ENCODE assay signal across 8 cellular contexts in the genomic region with DNA sequence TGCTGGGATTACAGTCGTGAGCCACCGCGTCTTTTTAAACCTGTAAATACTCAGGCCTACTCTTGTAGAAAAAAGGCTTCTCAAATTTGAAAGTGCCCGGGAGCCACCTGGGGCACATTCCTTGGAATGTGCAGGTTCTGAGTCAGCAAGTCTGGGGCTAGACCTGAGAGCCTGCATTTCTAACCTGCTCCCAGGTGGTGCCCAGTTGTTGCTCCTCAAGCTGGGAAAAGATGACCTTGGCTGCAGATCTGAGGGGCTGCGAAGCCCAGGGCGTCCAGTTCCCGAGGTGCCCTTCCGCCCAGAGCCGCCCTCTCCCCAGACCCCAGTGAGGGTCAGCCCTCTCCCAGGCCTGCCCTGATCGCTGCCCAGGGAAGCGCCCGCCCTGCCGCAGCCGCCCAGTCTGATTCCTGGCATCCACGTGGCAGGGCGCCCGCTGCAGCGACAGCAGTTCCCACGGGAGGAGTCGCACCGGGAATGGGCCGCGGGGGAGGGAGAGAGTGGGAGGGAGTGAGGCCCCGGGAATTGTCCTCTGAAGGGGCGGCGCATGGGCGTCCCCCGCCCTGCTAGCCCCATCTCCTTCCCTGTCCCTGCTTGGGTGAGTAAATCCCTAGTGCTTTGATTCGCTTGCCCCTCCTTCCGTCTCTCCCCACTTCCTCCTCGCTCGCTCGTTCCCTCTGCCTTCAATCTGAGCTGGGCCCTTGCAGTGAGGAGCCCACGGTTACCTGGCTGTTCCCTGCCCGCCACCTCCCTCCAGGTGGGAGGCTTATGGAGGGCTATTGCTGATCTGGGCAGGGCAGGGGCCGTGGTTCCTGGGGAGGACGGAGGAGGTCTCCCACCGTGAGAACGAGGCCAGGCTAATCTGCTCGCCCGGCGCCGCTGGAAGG. TPM values are rescaled to one million over a fixed set of nuclear protein-coding genes. Genes with fewer than 3 reads are reported as not detected.
DNase-seq lines count a peak whose midpoint lies in the region; ATAC-seq and TF ChIP-seq lines count a peak whose summit lies in the region.

No MANE protein-coding gene starts in this region.

- H3K4me1 ChIP-seq in duodenal mucosa (ENCODE audit: control insufficient read depth in 1 of 2, insufficient read depth in 2 of 2, low read length in 2 of 2): peaks cover 16 to 23% of the 10 kb centered on the region in 2 donors

- no peak for TF ChIP-seq POLR2A in lower leg skin (IDR thresholded peaks at IDR 0.05)

- 16 to 18% methylated on average over 35 to 37 of the region's 43 CpGs for WGBS in lower leg skin, 2 donors

- peak overlapping the region; percentile 32 for H3K4me3 ChIP-seq in AG09309 (ENCODE audit: control insufficient read depth, low read depth, low read length)
- peak overlapping the region; percentile 44 to 60 for H3K4me3 ChIP-seq in duodenal mucosa (ENCODE audit: low read depth in 1 of 2, low read length in 2 of 2)
- no peak overlapping the region for H3K4me3 ChIP-seq in lower leg skin (ENCODE audit: low read depth, poor library complexity, severe bottlenecking)

- peak overlapping the region; percentile 53 to 70 for H3K9ac ChIP-seq in duodenal mucosa (ENCODE audit: low read depth in 1 of 2, low read length in 2 of 2)

- no peaks in the 10 kb centered on the region for H3K9me3 Mint-ChIP-seq in stimulated activated naive CD8-positive, alpha-beta T cell treated with anti-CD3 and anti-CD28 coated beads, Interleukin-15, amount 100 ng/mL, for 72 hours

- no peaks in the 10 kb centered on the region for H3K36me3 ChIP-seq in duodenal mucosa (ENCODE audit: control insufficient read depth in 1 of 2, insufficient read depth in 2 of 2, low read length in 2 of 2)

- TF ChIP-seq CTCF in AG09309 (IDR thresholded peaks at IDR 0.05; ENCODE audit: control insufficient read depth, insufficient read depth, low read depth, low read length, missing control alignments) (no peak), lower leg skin (IDR thresholded peaks at IDR 0.05) (no peak)

- ATAC-seq in GM18519 (IDR thresholded peaks at IDR 0.05; ENCODE audit: low FRiP score, unreplicated experiment): no peak
- ATAC-seq in stimulated activated naive CD8-positive, alpha-beta T cell treated with anti-CD3 and anti-CD28 coated beads, Interleukin-15, amount 100 ng/mL, for 72 hours: no peak

- no peaks in the 10 kb centered on the region for H3K4me1 Mint-ChIP-seq in stimulated activated naive CD8-positive, alpha-beta T cell treated with anti-CD3 and anti-CD28 coated beads, Interleukin-15, amount 100 ng/mL, for 72 hours

- no peak overlapping the region for H3K27ac Mint-ChIP-seq in stimulated activated naive CD8-positive, alpha-beta T cell treated with anti-CD3 and anti-CD28 coated beads, Interleukin-15, amount 100 ng/mL, for 72 hours

- peak overlapping the region; percentile 61 for H3K27ac ChIP-seq in duodenal mucosa (ENCODE audit: low read depth, low read length)

- DNase-seq in AG09309 (ENCODE audit: low read depth) (no peak), NCI-H2029 treated with DMSO at 0.1 percent for 48 hours (lab: John Stamatoyannopoulos, UW) (peak; percentile 68), lower leg skin (ENCODE audit: low spot score in 2 of 2) (peak; percentile 76 to 94), ureter (ENCODE audit: low spot score) (peak; percentile 82), OCI-M2 (lab: John Stamatoyannopoulos, UW; ENCODE audit: unreplicated experiment) (no peak)
- no peak for DNase-seq in stimulated activated naive CD8-positive, alpha-beta T cell treated with anti-CD3 and anti-CD28 coated beads, Interleukin-15, amount 100 ng/mL, for 72 hours

- peaks cover 11% of the 10 kb centered on the region for H3K27me3 Mint-ChIP-seq in stimulated activated naive CD8-positive, alpha-beta T cell treated with anti-CD3 and anti-CD28 coated beads, Interleukin-15, amount 100 ng/mL, for 72 hours

- intact Hi-C loops in lower leg skin (cut with DNase I; ENCODE audit: low total_unique reads): no loop called here

- H3K4me3 Mint-ChIP-seq in stimulated activated naive CD8-positive, alpha-beta T cell treated with anti-CD3 and anti-CD28 coated beads, Interleukin-15, amount 100 ng/mL, for 72 hours: peak overlapping the region in 1 of 2 donors; percentile 58

- no peaks in the 10 kb centered on the region for H3K9me3 ChIP-seq in duodenal mucosa (ENCODE audit: control insufficient read depth in 1 of 2, low read length in 2 of 2)

- H3K27me3 ChIP-seq in duodenal mucosa (ENCODE audit: control insufficient read depth in 1 of 2, insufficient read depth in 2 of 2, low read length in 2 of 2): no peaks in the 10 kb centered on the region

RNA-seq across cellular contexts. Expression of gene TENT5B, which starts 18.8 kb away (rescaled TPM):
- 100 to 1,000 TPM; 139 to 243 (median 239) TPM for total RNA-seq in lower leg skin
- total RNA-seq in ureter: 10.2 TPM

RNA-seq across cellular contexts. Expression of gene TRNP1, which starts 38.0 kb away (rescaled TPM):
- total RNA-seq in lower leg skin (10 to 100 TPM; 14.9 to 29.4 (median 20.2) TPM), ureter (46.6 TPM)

Comparison
In these comparisons a context has a peak if more than half of its experiments do, and no peak if none do; other contexts are left out.
1. DNase-seq: peak in NCI-H2029 treated with DMSO at 0.1 percent for 48 hours (single experiment), lower leg skin (2 of 2) and ureter (single experiment); none in AG09309 (single experiment), OCI-M2 (single experiment) and stimulated activated naive CD8-positive, alpha-beta T cell treated with anti-CD3 and anti-CD28 coated beads, Interleukin-15, amount 100 ng/mL, for 72 hours (0 of 2).
2. RNA of gene TENT5B, which starts 18.8 kb away (total RNA-seq): 139 to 243 TPM in lower leg skin; 10.2 TPM in ureter (single experiment); every median in the first group is over 10 times any median in the second.